Comparison of ENCODE assay signal across 25 cellular contexts in the genomic region with DNA sequence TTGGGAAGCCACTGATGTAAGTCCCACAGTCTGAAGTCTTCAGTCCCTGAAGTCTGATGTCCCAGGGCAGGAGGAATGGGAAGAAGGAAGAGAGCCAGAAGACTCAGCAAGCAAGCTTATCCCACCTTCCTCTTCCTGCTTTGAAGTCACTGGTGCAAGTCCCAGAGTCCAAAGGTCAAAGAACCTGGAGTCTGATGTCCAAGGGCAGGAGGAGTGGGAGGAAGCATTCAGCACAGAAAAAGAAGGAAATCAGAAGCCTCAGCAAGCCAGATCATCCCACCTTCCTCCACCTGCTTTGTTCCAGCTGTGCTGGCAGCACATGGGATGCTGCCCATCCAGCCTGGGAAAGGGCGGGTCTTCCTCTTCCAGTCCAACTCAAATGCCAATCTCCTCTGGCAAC. TPM values are rescaled to one million over a fixed set of nuclear protein-coding genes. Genes with fewer than 3 reads are reported as not detected.
"Had no signal": no experiment of that assay in that cellular context is flagged by ENCODE, and none has a peak within 500 bp of the region (broad histone marks: within the 10 kb centered on the region; RNA-seq: fewer than 3 reads in every experiment).

No MANE protein-coding gene starts in this region.

- H2AFZ ChIP-seq: hepatocyte had no signal

- H3K9me3 ChIP-seq: colonic mucosa, gastroesophageal sphincter, heart left ventricle, lower lobe of right lung, prostate gland, right atrium auricular region, spleen, stomach, thyroid gland, vagina had no signal

- FAIRE-seq: kidney had no signal

- H3K36me3 ChIP-seq: colonic mucosa, gastroesophageal sphincter, heart left ventricle, lower lobe of right lung, prostate gland, right atrium auricular region, spleen, stomach, thyroid gland, vagina had no signal

- H3K27me3 Mint-ChIP-seq: dendritic cell treated with granulocyte-macrophage colony-stimulating factor and Interleukin-4, amounts not matched to agents 40 ng/mL and 50 ng/mL, for 4 days had no signal

- H3K4me1 ChIP-seq: colonic mucosa, foreskin keratinocyte, gastroesophageal sphincter, heart left ventricle, lower lobe of right lung, prostate gland, right atrium auricular region, spleen, stomach, thyroid gland, vagina had no signal

- H3K4me3 ChIP-seq: colonic mucosa, gastroesophageal sphincter, heart left ventricle, hepatocyte, lower lobe of right lung, prostate gland, right atrium auricular region, spleen, stomach, thyroid gland, vagina had no signal

- H3K4me2 ChIP-seq: hepatocyte had no signal

- H3K4me1 Mint-ChIP-seq: endodermal cell had no signal

- DNase-seq: colonic mucosa; effector CD8-positive, alpha-beta T cell; endodermal cell; foreskin keratinocyte; heart left ventricle; kidney; left cardiac atrium; left ventricle myocardium superior; lower lobe of right lung; naive thymus-derived CD8-positive, alpha-beta T cell; nephron progenitor cell; nucleus accumbens; spleen; stimulated activated CD8-positive, alpha-beta memory T cell treated with anti-CD3 and anti-CD28 coated beads, Interleukin-4, amount 100 ng/mL, for 48 hours; stimulated activated naive CD4-positive, alpha-beta T cell treated with Interleukin-2 at 50 U/mL for 16 hours; stomach; thyroid gland; trophoblast cell had no signal

- H3K4me3 Mint-ChIP-seq: dendritic cell treated with granulocyte-macrophage colony-stimulating factor and Interleukin-4, amounts not matched to agents 40 ng/mL and 50 ng/mL, for 4 days; endodermal cell; nephron progenitor cell had no signal

- H3K27ac ChIP-seq: colonic mucosa, epithelial cell of prostate, foreskin keratinocyte, gastroesophageal sphincter, heart left ventricle, hepatocyte, lower lobe of right lung, prostate gland, right atrium auricular region, spleen, stomach, thyroid gland, vagina had no signal

- H3K27me3 ChIP-seq: colonic mucosa, gastroesophageal sphincter, heart left ventricle, hepatocyte, right atrium auricular region, spleen, stomach, thyroid gland, vagina had no signal

- H3K27ac Mint-ChIP-seq: dendritic cell treated with granulocyte-macrophage colony-stimulating factor and Interleukin-4, amounts not matched to agents 40 ng/mL and 50 ng/mL, for 4 days; endodermal cell; naive thymus-derived CD8-positive, alpha-beta T cell; nephron progenitor cell had no signal

- H3K9me3 Mint-ChIP-seq: dendritic cell treated with granulocyte-macrophage colony-stimulating factor and Interleukin-4, amounts not matched to agents 40 ng/mL and 50 ng/mL, for 4 days; endodermal cell; nephron progenitor cell had no signal

- H3K79me2 ChIP-seq: hepatocyte had no signal

RNA-seq across cellular contexts. Expression of gene ADAM12, which starts 51.0 kb away (rescaled TPM):
- polyA plus RNA-seq: naive thymus-derived CD8-positive, alpha-beta T cell had no signal
